Comparison of ENCODE assay signal across 8 cellular contexts in genomic region chr1:202926578-202927491, GRCh38. TPM values are rescaled to one million over a fixed set of nuclear protein-coding genes. Genes with fewer than 3 reads are reported as not detected.
A peak's percentile ranks its signal among the peaks of the same experiment; 100 is the strongest.
DNase-seq lines count a peak whose midpoint lies in the region; ATAC-seq, FAIRE-seq and TF ChIP-seq lines count a peak whose summit lies in the region.

Gene KLHL12, minus strand, starts transcription at chr1:202927234. Its CDS starts 2,072 bp downstream, at chr1:202925162.

- H3K27me3 ChIP-seq in heart left ventricle: no peaks in the 10 kb centered on the region

- 0 to 1% (median 0%) methylated on average over 53 to 57 of the region's 57 CpGs for WGBS in adipose tissue, 3 donors
- 1% methylated on average over 44 to 57 of the region's 57 CpGs for WGBS in heart left ventricle, 4 donors

- H3K9me3 Mint-ChIP-seq in T-cell (no peaks in the 10 kb centered on the region), type B pancreatic cell (no peaks in the 10 kb centered on the region)

- peaks cover 0 to 40% (median 11%) of the 10 kb centered on the region in 12 donors for H3K4me1 ChIP-seq in heart left ventricle

- FAIRE-seq in GM12891 (lab: Jason Lieb, UNC): peak; percentile 99

- H3K4me3 Mint-ChIP-seq in T-cell (peak within 1 kb of the TSS; percentile 90 to 92 (median 90)), type B pancreatic cell (peak within 1 kb of the TSS; percentile 93)

- H3K36me3 ChIP-seq in heart left ventricle: peaks cover 0 to 30% (median 24%) of the 10 kb centered on the region in 9 donors

- peak within 1 kb of the TSS; percentile 73 for H3K27ac ChIP-seq in adipose tissue (ENCODE audit: low read depth, low read length)
- peak within 1 kb of the TSS; percentile 57 to 98 (median 94) for H3K27ac ChIP-seq in heart left ventricle

- CTCF ChIA-PET in T-cell (lab: Charles Lee): interaction anchor here (0.6 to 1.2 kb wide), 12 partner anchors 14 to 410 kb away, joined by 3 to 6 read pairs (median 3); partner anchors contain the start of gene TMEM183A (in 1 of the 2)

- TF ChIP-seq CTCF in heart left ventricle (IDR thresholded peaks at IDR 0.05) (peak; percentile 23 to 69 (median 54)), type B pancreatic cell (conservative IDR thresholded peaks at IDR 0.05) (peak; percentile 76)

- H3K27ac Mint-ChIP-seq in T-cell (peak within 1 kb of the TSS; percentile 91 to 93), type B pancreatic cell (peak within 1 kb of the TSS; percentile 95)

- peak; percentile 87 for TF ChIP-seq POLR2A in GM12891 (IDR thresholded peaks at IDR 0.05; ENCODE audit: low read depth, low read length)
- TF ChIP-seq POLR2A in heart left ventricle (IDR thresholded peaks at IDR 0.05): peak; percentile 39 to 93

- H3K4me1 Mint-ChIP-seq in T-cell (peaks cover 33 to 34% (median 34%) of the 10 kb centered on the region in 3 donors), type B pancreatic cell (ENCODE audit: unreplicated experiment) (peaks cover 9% of the 10 kb centered on the region)

- intact Hi-C loops in heart left ventricle (cut with DNase I): loop anchor here in 9 of 10 donors (1.0 to 5.0 kb wide), 9 partner anchors 31 to 80 kb away; partner anchors contain the start of genes CYB5R1 (in 3 of the 9), ADIPOR1 (in 1 of the 9), RABIF (in 1 of the 9) and TMEM183A (in 1 of the 9)

- POLR2A ChIA-PET in T-cell (lab: Charles Lee): interaction anchor here (0.5 to 0.8 kb wide), 7 partner anchors 14 to 577 kb away, joined by 3 to 6 read pairs (median 4); no protein-coding TSS in a partner anchor

- peak; percentile 86 for DNase-seq in GM12891 (ENCODE audit: insufficient read length, low spot score)
- peak; percentile 85 for DNase-seq in NCI-H1436 treated with DMSO at 0.1 percent for 48 hours (lab: John Stamatoyannopoulos, UW)
- peak; percentile 87 to 95 (median 93) for DNase-seq in T-cell
- DNase-seq in heart left ventricle: peak; percentile 97 to 98 (median 97)
- DNase-seq in pons (ENCODE audit: low spot score): peak; percentile 90
- peak; percentile 99 for DNase-seq in type B pancreatic cell (ENCODE audit: extremely low spot score, unreplicated experiment)

- peak within 1 kb of the TSS; percentile 69 to 96 (median 84) for H3K4me3 ChIP-seq in heart left ventricle

- H3K9me3 ChIP-seq in heart left ventricle: no peaks in the 10 kb centered on the region

- ATAC-seq in HG02852 (IDR thresholded peaks at IDR 0.05; ENCODE audit: unreplicated experiment) (peak; percentile 91), T-cell (replicated peaks in 1 of 4) (peak; percentile 93 to 96 (median 95)), heart left ventricle (peak; percentile 98 to 100 (median 99))

- H3K27me3 Mint-ChIP-seq in T-cell (no peaks in the 10 kb centered on the region), type B pancreatic cell (no peaks in the 10 kb centered on the region)

- H3K36me3 Mint-ChIP-seq in T-cell: peaks cover 14% of the 10 kb centered on the region
- no peaks in the 10 kb centered on the region for H3K36me3 Mint-ChIP-seq in type B pancreatic cell

TF ChIP-seq in GM12891, 5 proteins besides CTCF, POLR2A, EP300 and RAD21:
- TF ChIP-seq POLR2AphosphoS5 (IDR thresholded peaks at IDR 0.05; ENCODE audit: low read depth, low read length) (peak; percentile 85), PAX5 (IDR thresholded peaks at IDR 0.05; ENCODE audit: insufficient read depth, low read length, severe bottlenecking) (no peak), POU2F2 (IDR thresholded peaks at IDR 0.05; ENCODE audit: low read depth, low read length) (peak; percentile 56), SPI1 (IDR thresholded peaks at IDR 0.05; ENCODE audit: low read depth, low read length) (no peak), TAF1 (IDR thresholded peaks at IDR 0.05; ENCODE audit: low read depth, low read length) (peak; percentile 71)
TF ChIP-seq in GM12891: peak in this region for 3.

RNA-seq across cellular contexts. Expression of gene KLHL12, which starts in this region (rescaled TPM):
- 24.4 TPM for polyA plus RNA-seq in GM12891 (2012; ENCODE audit: low read depth, missing spikeins)
- total RNA-seq in T-cell: 10 to 100 TPM; 18.8 to 22.7 (median 22.0) TPM
- polyA plus RNA-seq in adipose tissue: 10 to 100 TPM in 2 of 3 donors, 1 to 10 TPM in 1; 9.5 to 19.3 (median 10.5) TPM
- 10 to 100 TPM; 16.1 to 30.1 (median 21.5) TPM for total RNA-seq in heart left ventricle
- 10 to 100 TPM; 10.4 to 17.2 TPM for polyA plus RNA-seq in heart left ventricle
- total RNA-seq in type B pancreatic cell (ENCODE audit: low replicate concordance): 24.4 and 33.8 TPM in 2 replicates

Comparison
In these comparisons a context has a peak if more than half of its experiments do, and no peak if none do; other contexts are left out.
1. Peak in every context shown above with its lines: DNase-seq, ATAC-seq, H3K4me3 ChIP-seq and H3K27ac ChIP-seq.